Comparison of ENCODE assay signal across 8 cellular contexts in the genomic region with DNA sequence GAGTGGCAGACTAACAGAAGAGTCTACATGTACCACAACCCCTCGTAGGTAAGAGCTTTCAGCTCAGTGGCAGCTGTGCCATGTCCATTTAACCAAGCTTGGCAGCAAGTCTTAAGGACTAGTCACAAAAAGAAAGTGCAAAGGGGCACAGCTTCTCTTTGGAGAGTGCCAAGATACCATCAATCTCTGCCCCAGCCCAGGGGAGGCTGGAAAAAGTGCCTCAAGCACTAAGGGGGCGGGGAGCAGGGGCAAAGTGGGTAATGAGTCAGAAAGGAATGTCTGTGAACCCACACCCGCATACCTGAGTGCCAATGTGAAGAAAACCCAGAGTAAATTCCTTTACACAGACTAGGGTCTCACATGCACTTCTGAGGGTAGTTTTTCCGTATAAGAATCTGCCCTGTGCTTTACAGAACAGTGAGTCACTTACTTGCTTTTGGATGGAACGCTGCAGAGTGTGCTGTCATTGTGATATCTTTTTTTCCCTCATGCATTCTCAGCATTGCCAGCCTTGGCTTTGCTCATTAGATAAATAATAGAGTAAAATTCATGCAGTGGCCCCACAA.
A peak's percentile ranks its signal among the peaks of the same experiment; 100 is the strongest.
DNase-seq lines count a peak whose midpoint lies in the region; ATAC-seq and TF ChIP-seq lines count a peak whose summit lies in the region.

No MANE protein-coding gene starts in this region.

- no peaks in the 10 kb centered on the region for H3K27me3 Mint-ChIP-seq in activated CD4-positive, alpha-beta T cell treated with anti-CD3 and anti-CD28 coated beads, Interleukin-2, amount 10 ng/mL, durations not matched to agents 7 days and 5 days
- H3K27me3 Mint-ChIP-seq in activated naive CD4-positive, alpha-beta T cell treated with anti-CD3 and anti-CD28 coated beads for 36 hours (ENCODE audit: low read depth) = no peaks in the 10 kb centered on the region
- H3K27me3 Mint-ChIP-seq in stimulated activated naive CD8-positive, alpha-beta T cell treated with anti-CD3 and anti-CD28 coated beads, Interleukin-15, Interleukin-2, amounts not matched to agents 100 ng/mL and 50 ng/mL, for 24 hours = no peaks in the 10 kb centered on the region

- no peaks in the 10 kb centered on the region for H3K9me3 Mint-ChIP-seq in activated CD4-positive, alpha-beta T cell treated with anti-CD3 and anti-CD28 coated beads, Interleukin-2, amount 10 ng/mL, durations not matched to agents 7 days and 5 days
- no peaks in the 10 kb centered on the region for H3K9me3 Mint-ChIP-seq in activated naive CD4-positive, alpha-beta T cell treated with anti-CD3 and anti-CD28 coated beads for 36 hours
- H3K9me3 Mint-ChIP-seq in stimulated activated naive CD8-positive, alpha-beta T cell treated with anti-CD3 and anti-CD28 coated beads, Interleukin-15, Interleukin-2, amounts not matched to agents 100 ng/mL and 50 ng/mL, for 24 hours = no peaks in the 10 kb centered on the region

- intact Hi-C loops in activated naive CD4-positive, alpha-beta T cell treated with anti-CD3 and anti-CD28 coated beads for 36 hours (cut with micrococcal nuclease) = loop anchor here (1.0 to 10.0 kb wide), 4 partner anchors 15 to 561 kb away; no protein-coding TSS in a partner anchor
- intact Hi-C loops in dorsolateral prefrontal cortex (cut with DNase I) = no loop called here

- H3K36me3 Mint-ChIP-seq in activated CD4-positive, alpha-beta T cell treated with anti-CD3 and anti-CD28 coated beads, Interleukin-2, amount 10 ng/mL, durations not matched to agents 7 days and 5 days (ENCODE audit: low read depth) = no peaks in the 10 kb centered on the region
- H3K36me3 Mint-ChIP-seq in activated naive CD4-positive, alpha-beta T cell treated with anti-CD3 and anti-CD28 coated beads for 36 hours (ENCODE audit: low read depth) = no peaks in the 10 kb centered on the region
- H3K36me3 Mint-ChIP-seq in stimulated activated naive CD8-positive, alpha-beta T cell treated with anti-CD3 and anti-CD28 coated beads, Interleukin-15, Interleukin-2, amounts not matched to agents 100 ng/mL and 50 ng/mL, for 24 hours (ENCODE audit: low read depth) = no peaks in the 10 kb centered on the region

- no peak for TF ChIP-seq CTCF in dorsolateral prefrontal cortex (IDR thresholded peaks at IDR 0.05 in 54 of 56, conservative IDR thresholded peaks at IDR 0.05 in 2 of 56; ENCODE audit: low read depth in 1 of 56, partially characterized antibody in 56 of 56)

- no peak overlapping the region for H3K4me3 Mint-ChIP-seq in activated CD4-positive, alpha-beta T cell treated with anti-CD3 and anti-CD28 coated beads, Interleukin-2, amount 10 ng/mL, durations not matched to agents 7 days and 5 days
- no peak overlapping the region for H3K4me3 Mint-ChIP-seq in activated naive CD4-positive, alpha-beta T cell treated with anti-CD3 and anti-CD28 coated beads for 36 hours
- peak overlapping the region; percentile 26 for H3K4me3 Mint-ChIP-seq in stimulated activated naive CD8-positive, alpha-beta T cell treated with anti-CD3 and anti-CD28 coated beads, Interleukin-15, Interleukin-2, amounts not matched to agents 100 ng/mL and 50 ng/mL, for 24 hours

- CTCF ChIA-PET in activated CD4-positive, alpha-beta T cell treated with anti-CD3 and anti-CD28 coated beads, Interleukin-2, amount 10 ng/mL, durations not matched to agents 7 days and 5 days (lab: Charles Lee) = no interaction called here
- CTCF ChIA-PET in activated naive CD4-positive, alpha-beta T cell treated with anti-CD3 and anti-CD28 coated beads for 36 hours (lab: Charles Lee) = no interaction called here

- peak; percentile 37 for DNase-seq in activated CD4-positive, alpha-beta T cell treated with anti-CD3 and anti-CD28 coated beads for 1 hour
- DNase-seq in activated CD4-positive, alpha-beta T cell treated with anti-CD3 and anti-CD28 coated beads, Interleukin-2, amount 10 ng/mL, durations not matched to agents 7 days and 5 days = no peak
- peak; percentile 67 for DNase-seq in activated naive CD4-positive, alpha-beta T cell treated with anti-CD3 and anti-CD28 coated beads for 36 hours
- DNase-seq in left kidney (ENCODE audit: low read depth, low spot score) (peak; percentile 71), dorsolateral prefrontal cortex (no peak), HUDEP-2 (lab: John Stamatoyannopoulos, UW; ENCODE audit: unreplicated experiment in 76 of 76) (no peak)

- no peak overlapping the region for H3K4me3 ChIP-seq in dorsolateral prefrontal cortex

- peaks cover 32% of the 10 kb centered on the region for H3K4me1 Mint-ChIP-seq in activated CD4-positive, alpha-beta T cell treated with anti-CD3 and anti-CD28 coated beads, Interleukin-2, amount 10 ng/mL, durations not matched to agents 7 days and 5 days
- peaks cover 71% of the 10 kb centered on the region for H3K4me1 Mint-ChIP-seq in activated naive CD4-positive, alpha-beta T cell treated with anti-CD3 and anti-CD28 coated beads for 36 hours (ENCODE audit: low read depth)
- H3K4me1 Mint-ChIP-seq in stimulated activated naive CD8-positive, alpha-beta T cell treated with anti-CD3 and anti-CD28 coated beads, Interleukin-15, Interleukin-2, amounts not matched to agents 100 ng/mL and 50 ng/mL, for 24 hours (ENCODE audit: low read depth) = peaks cover 70% of the 10 kb centered on the region

- H3K27ac Mint-ChIP-seq in activated CD4-positive, alpha-beta T cell treated with anti-CD3 and anti-CD28 coated beads, Interleukin-2, amount 10 ng/mL, durations not matched to agents 7 days and 5 days = no peak overlapping the region
- peak overlapping the region; percentile 83 for H3K27ac Mint-ChIP-seq in activated naive CD4-positive, alpha-beta T cell treated with anti-CD3 and anti-CD28 coated beads for 36 hours
- H3K27ac Mint-ChIP-seq in stimulated activated naive CD8-positive, alpha-beta T cell treated with anti-CD3 and anti-CD28 coated beads, Interleukin-15, Interleukin-2, amounts not matched to agents 100 ng/mL and 50 ng/mL, for 24 hours = peak overlapping the region; percentile 92

- H3K27me3 ChIP-seq in dorsolateral prefrontal cortex = peaks cover 0 to 84% (median 29%) of the 10 kb centered on the region in 45 donors

- no peak overlapping the region for H3K27ac ChIP-seq in dorsolateral prefrontal cortex

- POLR2A ChIA-PET in activated CD4-positive, alpha-beta T cell treated with anti-CD3 and anti-CD28 coated beads, Interleukin-2, amount 10 ng/mL, durations not matched to agents 7 days and 5 days (lab: Charles Lee) = no interaction called here

- no peak for ATAC-seq in HG03378 (IDR thresholded peaks at IDR 0.05; ENCODE audit: unreplicated experiment)

Comparison
In these comparisons a context has a peak if more than half of its experiments do, and no peak if none do; other contexts are left out.
1. DNase-seq: peak in activated CD4-positive, alpha-beta T cell treated with anti-CD3 and anti-CD28 coated beads for 1 hour (single experiment), activated naive CD4-positive, alpha-beta T cell treated with anti-CD3 and anti-CD28 coated beads for 36 hours (single experiment) and left kidney (single experiment); none in activated CD4-positive, alpha-beta T cell treated with anti-CD3 and anti-CD28 coated beads, Interleukin-2, amount 10 ng/mL, durations not matched to agents 7 days and 5 days (single experiment), dorsolateral prefrontal cortex (0 of 10) and HUDEP-2 (0 of 76).